8 cellular contexts compared by ENCODE assay signal in the genomic region with DNA sequence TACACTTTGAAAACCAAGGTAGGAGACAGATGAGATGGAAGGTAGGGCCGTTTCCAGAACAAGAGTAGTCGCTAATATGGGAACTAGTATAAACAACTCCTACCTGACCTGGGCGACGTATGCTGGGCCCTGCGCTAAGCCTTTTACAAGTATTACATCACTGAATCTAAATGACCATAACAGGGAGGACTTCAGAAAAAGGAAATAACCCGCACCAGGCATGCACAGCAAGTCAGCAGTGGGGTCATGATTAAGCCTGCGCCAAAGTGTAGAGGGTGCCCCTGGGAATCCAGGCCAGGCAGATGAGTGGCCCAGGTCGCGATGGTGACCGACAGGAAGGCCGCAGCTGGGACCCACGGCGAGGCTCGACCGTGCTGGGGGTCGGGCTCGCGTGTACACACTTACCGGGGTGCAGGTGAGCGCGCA. TPM values are rescaled to one million over a fixed set of nuclear protein-coding genes. Genes with fewer than 3 reads are reported as not detected.
DNase-seq lines count a peak whose midpoint lies in the region; ATAC-seq and TF ChIP-seq lines count a peak whose summit lies in the region.

No MANE protein-coding gene starts in this region.

- peaks cover 34% of the 10 kb centered on the region for H3K4me1 Mint-ChIP-seq in activated naive CD8-positive, alpha-beta T cell treated with anti-CD3 and anti-CD28 coated beads for 36 hours

- H3K36me3 ChIP-seq in DOHH2 (ENCODE audit: control insufficient read depth, low read length) (peaks cover 46% of the 10 kb centered on the region), kidney epithelial cell (ENCODE audit: control insufficient read depth, insufficient read depth, low read length) (no peaks in the 10 kb centered on the region), thyroid gland (peaks cover 15% of the 10 kb centered on the region in 2 donors)

- H3K27me3 Mint-ChIP-seq in activated naive CD8-positive, alpha-beta T cell treated with anti-CD3 and anti-CD28 coated beads for 36 hours, result no peaks in the 10 kb centered on the region

- no peaks in the 10 kb centered on the region for H3K9me2 ChIP-seq in DOHH2 (replicated peaks; ENCODE audit: control insufficient read depth, low read length)

- H3K4me3 ChIP-seq in DOHH2 (ENCODE audit: low read length) (peak overlapping the region; percentile 87), HL-60 (replicated peaks; ENCODE audit: insufficient read depth, low read length) (peak overlapping the region; percentile 71), kidney epithelial cell (ENCODE audit: low read depth, low read length) (peak overlapping the region; percentile 99), thyroid gland (replicated peaks in 1 of 3) (peak overlapping the region; percentile 61 to 90 (median 89))

- H3K9me3 ChIP-seq in DOHH2 (ENCODE audit: control insufficient read depth, insufficient read depth, low read length) (no peaks in the 10 kb centered on the region), thyroid gland (no peaks in the 10 kb centered on the region)

- H3K79me2 ChIP-seq in DOHH2 (ENCODE audit: control insufficient read depth, low read length), result peaks cover 83% of the 10 kb centered on the region

- H3K27ac ChIP-seq in DOHH2 (ENCODE audit: low read depth, low read length) (peak overlapping the region; percentile 85), HL-60 (replicated peaks) (peak overlapping the region; percentile 91), thyroid gland (peak overlapping the region in 2 of 3 donors; percentile 37 to 90)

- peaks cover 22% of the 10 kb centered on the region for H3F3A ChIP-seq in DOHH2 (ENCODE audit: control insufficient read depth, insufficient read depth)

- TF ChIP-seq CTCF in DOHH2 (IDR thresholded peaks at IDR 0.05; ENCODE audit: low read depth, low read length, poor library complexity, severe bottlenecking) (no peak), HL-60 (IDR thresholded peaks at IDR 0.05; ENCODE audit: insufficient read depth, low read length) (no peak), kidney epithelial cell (IDR thresholded peaks at IDR 0.05; ENCODE audit: insufficient read depth, low read length, poor library complexity, severe bottlenecking) (no peak), thyroid gland (IDR thresholded peaks at IDR 0.05) (no peak)

- ATAC-seq in HG02642 (IDR thresholded peaks at IDR 0.05; ENCODE audit: poor library complexity, unreplicated experiment), result no peak
- no peak for ATAC-seq in GM19452 (IDR thresholded peaks at IDR 0.05; ENCODE audit: unreplicated experiment)
- no peak for ATAC-seq in HG03439 (IDR thresholded peaks at IDR 0.05; ENCODE audit: unreplicated experiment)

- H3K27me3 ChIP-seq in DOHH2 (ENCODE audit: control insufficient read depth, low read length) (no peaks in the 10 kb centered on the region), HL-60 (ENCODE audit: insufficient read depth, poor library complexity, severe bottlenecking) (no peaks in the 10 kb centered on the region), kidney epithelial cell (ENCODE audit: control insufficient read depth, insufficient read depth, low read length) (no peaks in the 10 kb centered on the region), thyroid gland (no peaks in the 10 kb centered on the region)

- peaks cover 2% of the 10 kb centered on the region for H3K9me3 Mint-ChIP-seq in activated naive CD8-positive, alpha-beta T cell treated with anti-CD3 and anti-CD28 coated beads for 36 hours

- H3K4me2 ChIP-seq in DOHH2 (ENCODE audit: low read length), result peak overlapping the region; percentile 87

- H3K4me1 ChIP-seq in DOHH2 (ENCODE audit: control insufficient read depth, low read length) (peaks cover 48% of the 10 kb centered on the region), thyroid gland (peaks cover 17% of the 10 kb centered on the region in 2 donors)

- DNase-seq in HL-60 (ENCODE audit: low read depth in 1 of 2, low spot score in 1 of 2) (peak in 1 of 2 experiments; percentile 58), kidney epithelial cell (ENCODE audit: low read depth) (no peak), thyroid gland (no peak)
- no peak for DNase-seq in activated naive CD8-positive, alpha-beta T cell treated with anti-CD3 and anti-CD28 coated beads for 36 hours

- H4K20me1 ChIP-seq in DOHH2 (ENCODE audit: control insufficient read depth, insufficient read depth, low read depth, low read length), result peaks cover 7% of the 10 kb centered on the region

- H3K27ac Mint-ChIP-seq in activated naive CD8-positive, alpha-beta T cell treated with anti-CD3 and anti-CD28 coated beads for 36 hours, result peak overlapping the region; percentile 96

- intact Hi-C loops in thyroid gland (cut with DNase I), result no loop called here

- TF ChIP-seq POLR2A in thyroid gland (IDR thresholded peaks at IDR 0.05), result no peak

- H3K36me3 Mint-ChIP-seq in activated naive CD8-positive, alpha-beta T cell treated with anti-CD3 and anti-CD28 coated beads for 36 hours, result peaks cover 42% of the 10 kb centered on the region

- 8 to 9% methylated on average over 9 to 15 of the region's 21 CpGs for WGBS in thyroid gland, 2 donors

- peak overlapping the region; percentile 91 for H3K4me3 Mint-ChIP-seq in activated naive CD8-positive, alpha-beta T cell treated with anti-CD3 and anti-CD28 coated beads for 36 hours

RNA-seq across cellular contexts. Expression of gene ATP13A1, which starts 0.6 kb away (rescaled TPM):
- 10 to 100 TPM; 72.6 to 76.4 TPM for total RNA-seq in activated naive CD8-positive, alpha-beta T cell treated with anti-CD3 and anti-CD28 coated beads for 36 hours
- total RNA-seq in kidney epithelial cell, result 76.9 and 186 TPM in 2 replicates
- total RNA-seq in thyroid gland, result 100 to 1,000 TPM in 3 of 4 donors, 10 to 100 TPM in 1; 97.3 to 293 (median 129) TPM

RNA-seq across cellular contexts. Expression of gene ZNF101, which starts 5.8 kb away (rescaled TPM):
- total RNA-seq in activated naive CD8-positive, alpha-beta T cell treated with anti-CD3 and anti-CD28 coated beads for 36 hours, result 10 to 100 TPM; 71.8 to 73.2 TPM
- total RNA-seq in kidney epithelial cell, result 4.9 and 5.3 TPM in 2 replicates
- total RNA-seq in thyroid gland, result 10 to 100 TPM in 2 of 4 donors, 1 to 10 TPM in 2; 6.9 to 13.4 (median 11.3) TPM

RNA-seq across cellular contexts. Expression of gene GMIP, which starts 19.4 kb away (rescaled TPM):
- 10 to 100 TPM; 53.3 to 54.7 TPM for total RNA-seq in activated naive CD8-positive, alpha-beta T cell treated with anti-CD3 and anti-CD28 coated beads for 36 hours
- total RNA-seq in kidney epithelial cell, result 6.3 and 18.3 TPM in 2 replicates
- total RNA-seq in thyroid gland, result 10 to 100 TPM; 12.9 to 23.5 (median 17.3) TPM

RNA-seq across cellular contexts. Expression of gene LPAR2, which starts 34.9 kb away (rescaled TPM):
- 10 to 100 TPM; 23.7 to 28.4 TPM for total RNA-seq in activated naive CD8-positive, alpha-beta T cell treated with anti-CD3 and anti-CD28 coated beads for 36 hours
- total RNA-seq in kidney epithelial cell, result 19.2 and 30.5 TPM in 2 replicates
- 10 to 100 TPM; 10.2 to 35.2 (median 22.9) TPM for total RNA-seq in thyroid gland

RNA-seq across cellular contexts. Expression of gene PBX4, which starts 44.4 kb away (rescaled TPM):
- total RNA-seq in activated naive CD8-positive, alpha-beta T cell treated with anti-CD3 and anti-CD28 coated beads for 36 hours, result 1 to 10 TPM; 8.2 to 9.6 TPM
- total RNA-seq in kidney epithelial cell (0.41 and 1.7 TPM in 2 replicates), thyroid gland (10 to 100 TPM; 22.5 to 62.4 (median 38.4) TPM)

Comparison
In these comparisons a context has a peak if more than half of its experiments do, and no peak if none do; other contexts are left out.
1. RNA of gene ZNF101, which starts 5.8 kb away (total RNA-seq): 71.8 to 73.2 TPM in activated naive CD8-positive, alpha-beta T cell treated with anti-CD3 and anti-CD28 coated beads for 36 hours; 6.9 to 13.4 TPM in thyroid gland and 4.9 to 5.3 TPM in kidney epithelial cell; every median in the first group is over 4 times any median in the second.
2. Peak in every context shown above with its lines, with median percentiles within 50 percentile points of each other: H3K27ac ChIP-seq and H3K4me3 ChIP-seq.